8 cellular contexts compared by ENCODE assay signal in genomic region chr17:76252040-76252954, GRCh38. TPM values are rescaled to one million over a fixed set of nuclear protein-coding genes. Genes with fewer than 3 reads are reported as not detected.
DNase-seq lines count a peak whose midpoint lies in the region; ATAC-seq and TF ChIP-seq lines count a peak whose summit lies in the region.

No MANE protein-coding gene starts in this region.

- H4K20me1 ChIP-seq in Karpas-422 (ENCODE audit: insufficient read depth, low read depth, low read length), result no peaks in the 10 kb centered on the region

- peak overlapping the region; percentile 3 to 5 for H3K4me3 ChIP-seq in CD4-positive, alpha-beta memory T cell (ENCODE audit: low read length in 2 of 2)
- H3K4me3 ChIP-seq in esophagus (ENCODE audit: low read depth in 1 of 2, low read length in 2 of 2), result no peak overlapping the region
- H3K4me3 ChIP-seq in Karpas-422 (ENCODE audit: low read length), result no peak overlapping the region

- no peaks in the 10 kb centered on the region for H3K9me2 ChIP-seq in Karpas-422 (replicated peaks; ENCODE audit: insufficient read depth, low read length)

- H3K36me3 Mint-ChIP-seq in CD4-positive, alpha-beta memory T cell, result no peaks in the 10 kb centered on the region
- H3K36me3 Mint-ChIP-seq in T-helper 17 cell (ENCODE audit: low read depth) (no peaks in the 10 kb centered on the region), nephron progenitor cell (ENCODE audit: low read depth) (no peaks in the 10 kb centered on the region)

- H3K79me2 ChIP-seq in Karpas-422 (ENCODE audit: low read length), result no peaks in the 10 kb centered on the region

- no peak overlapping the region for H3K9ac ChIP-seq in Karpas-422 (ENCODE audit: low read length)

- peaks cover 31 to 71% (median 53%) of the 10 kb centered on the region in 4 donors for H3K4me1 Mint-ChIP-seq in CD4-positive, alpha-beta memory T cell
- H3K4me1 Mint-ChIP-seq in T-helper 17 cell, result peaks cover 32% of the 10 kb centered on the region
- peaks cover 61% of the 10 kb centered on the region for H3K4me1 Mint-ChIP-seq in nephron progenitor cell

- peaks cover 68% of the 10 kb centered on the region for H3K4me1 ChIP-seq in CD4-positive, alpha-beta memory T cell (ENCODE audit: insufficient read depth, low read length)
- peaks cover 0 to 7% of the 10 kb centered on the region in 2 donors for H3K4me1 ChIP-seq in esophagus (ENCODE audit: control insufficient read depth in 2 of 2, insufficient read depth in 2 of 2, low read length in 1 of 2)
- no peaks in the 10 kb centered on the region for H3K4me1 ChIP-seq in Karpas-422 (ENCODE audit: low read length)

- no peak overlapping the region for H3K4me2 ChIP-seq in Karpas-422 (ENCODE audit: low read depth, low read length, poor library complexity, severe bottlenecking)

- H3K4me3 Mint-ChIP-seq in CD4-positive, alpha-beta memory T cell, result peak overlapping the region; percentile 69 to 89 (median 81)
- H3K4me3 Mint-ChIP-seq in T-helper 17 cell (peak overlapping the region; percentile 88), nephron progenitor cell (peak overlapping the region; percentile 8)

- no peaks in the 10 kb centered on the region for H3K27me3 Mint-ChIP-seq in CD4-positive, alpha-beta memory T cell
- H3K27me3 Mint-ChIP-seq in T-helper 17 cell (no peaks in the 10 kb centered on the region), nephron progenitor cell (ENCODE audit: low read depth, poor library complexity) (peaks cover 17% of the 10 kb centered on the region)

- CTCF ChIA-PET in CD4-positive, alpha-beta memory T cell (lab: Charles Lee; ENCODE audit: partially characterized antibody), result interaction anchor here (0.6 to 4.9 kb wide), 7 partner anchors 11 to 71 kb away, joined by 3 to 27 read pairs (median 5); partner anchors contain the start of gene UBALD2

- H3K9me3 Mint-ChIP-seq in CD4-positive, alpha-beta memory T cell, result peaks cover 0 to 4% (median under 1%) of the 10 kb centered on the region in 8 donors
- peaks cover 7% of the 10 kb centered on the region for H3K9me3 Mint-ChIP-seq in nephron progenitor cell

- TF ChIP-seq CTCF in nephron progenitor cell (IDR thresholded peaks at IDR 0.05), result no peak

- ATAC-seq in HG02678 (IDR thresholded peaks at IDR 0.05; ENCODE audit: unreplicated experiment) (peak; percentile 62), T-helper 17 cell (peak; percentile 94), HG02884 (IDR thresholded peaks at IDR 0.05; ENCODE audit: unreplicated experiment) (no peak), HG03196 (IDR thresholded peaks at IDR 0.05; ENCODE audit: unreplicated experiment) (no peak)

- POLR2A ChIA-PET in CD4-positive, alpha-beta memory T cell (lab: Charles Lee; ENCODE audit: partially characterized antibody), result interaction anchor here (0.6 to 19.8 kb wide), 17 partner anchors 9 to 149 kb away, joined by 3 to 620 read pairs (median 5); partner anchors contain the start of genes EXOC7, RNF157 and UBALD2

- peak overlapping the region; percentile 51 for H3K27ac ChIP-seq in CD4-positive, alpha-beta memory T cell (ENCODE audit: low read depth, low read length)
- peak overlapping the region; percentile 56 to 73 for H3K27ac ChIP-seq in esophagus (ENCODE audit: low read depth in 2 of 2, low read length in 1 of 2)
- H3K27ac ChIP-seq in Karpas-422 (ENCODE audit: low read length), result no peak overlapping the region

- DNase-seq in CD4-positive, alpha-beta memory T cell, result peak in 3 of 5 donors; percentile 55 to 57 (median 55)
- no peak for DNase-seq in T-helper 17 cell
- no peak for DNase-seq in nephron progenitor cell
- no peak for DNase-seq in Karpas-422

- H3K9me3 ChIP-seq in CD4-positive, alpha-beta memory T cell (ENCODE audit: control insufficient read depth in 1 of 2, low read length in 2 of 2), result no peaks in the 10 kb centered on the region
- H3K9me3 ChIP-seq in T-helper 17 cell (ENCODE audit: control insufficient read depth, low read length, poor library complexity, severe bottlenecking) (no peaks in the 10 kb centered on the region), esophagus (ENCODE audit: control insufficient read depth in 2 of 2, insufficient read depth in 1 of 2, low read depth in 1 of 2, low read length in 1 of 2) (no peaks in the 10 kb centered on the region), Karpas-422 (ENCODE audit: low read length) (no peaks in the 10 kb centered on the region)

- intact Hi-C loops in CD4-positive, alpha-beta memory T cell (cut with micrococcal nuclease), result no loop called here

- no peaks in the 10 kb centered on the region for H3K36me3 ChIP-seq in CD4-positive, alpha-beta memory T cell (ENCODE audit: insufficient read depth, low read length)
- H3K36me3 ChIP-seq in esophagus (ENCODE audit: control insufficient read depth in 2 of 2, insufficient read depth in 2 of 2, low read length in 1 of 2), result no peaks in the 10 kb centered on the region
- H3K36me3 ChIP-seq in Karpas-422 (ENCODE audit: insufficient read depth, low read length), result no peaks in the 10 kb centered on the region

- no peak overlapping the region; the same call in 1 of the 2 replicates for H2AFZ ChIP-seq in Karpas-422 (ENCODE audit: low read length)

- H3K27ac Mint-ChIP-seq in CD4-positive, alpha-beta memory T cell, result peak overlapping the region; percentile 82 to 97 (median 96)
- H3K27ac Mint-ChIP-seq in T-helper 17 cell (peak overlapping the region; percentile 98), nephron progenitor cell (peak overlapping the region; percentile 62)

- no peaks in the 10 kb centered on the region for H3K27me3 ChIP-seq in CD4-positive, alpha-beta memory T cell (ENCODE audit: insufficient read depth, low read length)
- H3K27me3 ChIP-seq in esophagus (ENCODE audit: control insufficient read depth in 1 of 2, insufficient read depth in 2 of 2, low read length in 2 of 2) (no peaks in the 10 kb centered on the region), Karpas-422 (ENCODE audit: low read length) (no peaks in the 10 kb centered on the region)

- WGBS in esophagus, 2 donors, result 46 to 48% methylated on average over 11 of the region's 11 CpGs

RNA-seq across cellular contexts. Expression of gene RNF157, which starts 12.0 kb away (rescaled TPM):
- total RNA-seq in CD4-positive, alpha-beta memory T cell, result 10 to 100 TPM; 19.5 to 22.5 TPM
- polyA plus RNA-seq in CD4-positive, alpha-beta memory T cell, result 10 to 100 TPM in 1 of 2 donors, 1 to 10 TPM in 1; 4.0 to 20.5 TPM
- 10 to 100 TPM; 43.5 to 45.3 TPM for total RNA-seq in T-helper 17 cell
- under 1 TPM; 0.20 to 0.44 TPM for polyA plus RNA-seq in esophagus
- not detected in 2 replicates for total RNA-seq in Karpas-422 (2014; rRNA removed; shearing (Covaris generic); ENCODE audit: low replicate concordance)

RNA-seq across cellular contexts. Expression of gene UBALD2, which starts 12.9 kb away (rescaled TPM):
- total RNA-seq in CD4-positive, alpha-beta memory T cell, result 100 to 1,000 TPM; 101 to 103 TPM
- 10 to 100 TPM in 1 of 2 donors, 1 to 10 TPM in 1; 6.2 to 11.1 TPM for polyA plus RNA-seq in CD4-positive, alpha-beta memory T cell
- total RNA-seq in T-helper 17 cell, result 100 to 1,000 TPM; 201 to 252 TPM
- polyA plus RNA-seq in esophagus, result 10 to 100 TPM; 35.4 to 49.7 TPM
- 22.5 and 46.3 TPM in 2 replicates for total RNA-seq in Karpas-422 (2014; rRNA removed; shearing (Covaris generic); ENCODE audit: low replicate concordance)

RNA-seq across cellular contexts. Expression of gene QRICH2, which starts 55.8 kb away (rescaled TPM):
- 1 to 10 TPM; 5.3 to 5.5 TPM for total RNA-seq in CD4-positive, alpha-beta memory T cell
- polyA plus RNA-seq in CD4-positive, alpha-beta memory T cell, result under 1 TPM; 0.21 to 0.52 TPM
- 1 to 10 TPM; 1.7 to 3.6 TPM for total RNA-seq in T-helper 17 cell
- polyA plus RNA-seq in esophagus, result 1 to 10 TPM; 2.1 to 5.6 TPM
- 3.1 and 3.7 TPM in 2 replicates for total RNA-seq in Karpas-422 (2014; rRNA removed; shearing (Covaris generic); ENCODE audit: low replicate concordance)

Comparison
In these comparisons a context has a peak if more than half of its experiments do, and no peak if none do; other contexts are left out.
1. DNase-seq: peak in CD4-positive, alpha-beta memory T cell (3 of 5); none in T-helper 17 cell (0 of 3), nephron progenitor cell (single experiment) and Karpas-422 (single experiment).
2. H3K4me3 ChIP-seq: peak in CD4-positive, alpha-beta memory T cell (2 of 2); none in esophagus (0 of 2) and Karpas-422 (single experiment).
3. H3K4me3 Mint-ChIP-seq: peak in every context shown above with its lines; median percentile 88 in T-helper 17 cell; 81 in CD4-positive, alpha-beta memory T cell; 8 in nephron progenitor cell.
4. ATAC-seq: peak in HG02678 (single experiment) and T-helper 17 cell (single experiment); none in HG02884 (single experiment) and HG03196 (single experiment).
5. RNA of gene RNF157, which starts 12.0 kb away (total RNA-seq): 43.5 to 45.3 TPM in T-helper 17 cell and 19.5 to 22.5 TPM in CD4-positive, alpha-beta memory T cell; not detected in Karpas-422; every median in the first group is over 10 times any median in the second.
6. Peak in every context shown above with its lines, with median percentiles within 50 percentile points of each other: H3K27ac Mint-ChIP-seq.